In the genomic region with DNA sequence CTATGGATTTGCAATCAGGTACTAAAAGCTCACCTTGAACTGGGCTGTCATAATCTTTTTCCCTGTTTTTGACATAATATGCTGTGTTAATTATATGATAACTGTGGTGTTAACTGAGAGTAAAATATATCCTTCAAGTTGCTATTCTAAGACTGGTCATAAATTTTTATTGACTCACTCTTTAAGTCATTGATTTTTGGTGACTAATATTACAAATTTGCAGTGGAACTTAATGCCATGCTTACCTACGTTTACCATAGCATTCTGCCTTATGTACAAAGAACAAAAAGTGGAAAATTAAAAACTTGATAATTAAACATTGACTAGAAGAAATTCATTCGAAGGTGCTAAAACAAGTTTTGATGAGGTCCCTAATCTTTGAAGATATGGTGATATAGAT, we compare ENCODE assay signal across 21 cellular contexts.
"Had no signal": no experiment of that assay in that cellular context is flagged by ENCODE, and none has a peak within 500 bp of the region (broad histone marks: within the 10 kb centered on the region; RNA-seq: fewer than 3 reads in every experiment).

No MANE protein-coding gene starts in this region.

- H3K27ac ChIP-seq: pancreas, prostate gland, spleen, stomach, thoracic aorta had no signal

- ATAC-seq: pancreas, sciatic nerve had no signal

- H3K27me3 ChIP-seq: pancreas, spleen, stomach had no signal

- H3K4me1 ChIP-seq: pancreas, prostate gland, spleen, stomach had no signal

- H3K27me3 Mint-ChIP-seq: naive B cell had no signal

- H3K4me1 Mint-ChIP-seq: endodermal cell, naive B cell, nephron had no signal

- H3K9me3 Mint-ChIP-seq: endodermal cell, nephron had no signal

- DNase-seq: dermis blood vessel endothelial cell; effector CD4-positive, alpha-beta T cell; endodermal cell; foreskin melanocyte; head of caudate nucleus; hippocampal formation; mesendoderm; naive B cell; occipital lobe; pancreas; spleen; stimulated activated CD4-positive, alpha-beta T cell treated with anti-CD3 and anti-CD28 coated beads, Interleukin-15, amount 100 ng/mL, for 24 hours; stimulated activated CD4-positive, alpha-beta T cell treated with anti-CD3 and anti-CD28 coated beads, Interleukin-2, amount 100 ng/mL, for 24 hours; stimulated activated naive CD4-positive, alpha-beta T cell; stomach; substantia nigra; trophoblast cell had no signal

- H3K4me3 ChIP-seq: pancreas, prostate gland, spleen, stomach, thoracic aorta had no signal

- H3K9me3 ChIP-seq: pancreas, prostate gland, stomach, thoracic aorta had no signal

- H3K36me3 Mint-ChIP-seq: naive B cell had no signal

- H3K4me3 Mint-ChIP-seq: endodermal cell, naive B cell, nephron had no signal

- H3K36me3 ChIP-seq: pancreas, prostate gland, spleen, stomach, thoracic aorta had no signal

- H3K27ac Mint-ChIP-seq: endodermal cell, naive B cell, nephron had no signal
